Comparison of ENCODE assay signal across 24 cellular contexts in the genomic region with DNA sequence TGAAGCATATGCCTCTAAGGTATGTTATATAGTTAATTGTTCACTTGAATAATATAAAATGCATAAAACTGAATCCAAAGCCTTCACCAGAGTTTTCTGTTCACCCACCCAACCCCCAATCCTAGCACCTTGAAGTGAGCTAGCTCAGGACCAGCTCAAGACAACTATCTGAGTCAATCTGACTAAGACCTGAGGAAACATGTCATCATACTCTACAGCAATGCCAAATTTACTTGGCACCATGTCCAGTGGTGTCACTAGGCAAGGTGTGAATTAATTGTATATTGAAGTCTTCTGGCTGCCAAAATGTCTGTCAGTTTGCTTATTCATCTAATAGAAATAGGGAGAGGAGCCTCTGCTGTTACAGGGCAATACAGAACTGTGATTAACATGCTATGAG. TPM values are rescaled to one million over a fixed set of nuclear protein-coding genes. Genes with fewer than 3 reads are reported as not detected.
DNase-seq lines count a peak whose midpoint lies in the region; ATAC-seq lines count a peak whose summit lies in the region.
"Had no signal": no experiment of that assay in that cellular context is flagged by ENCODE, and none has a peak within 500 bp of the region (broad histone marks: within the 10 kb centered on the region; RNA-seq: fewer than 3 reads in every experiment).

No MANE protein-coding gene starts in this region.

- no peaks in the 10 kb centered on the region for H3K4me1 Mint-ChIP-seq in activated naive CD4-positive, alpha-beta T cell treated with anti-CD3 and anti-CD28 coated beads for 36 hours (ENCODE audit: low read depth)
- no peaks in the 10 kb centered on the region for H3K4me1 Mint-ChIP-seq in activated naive CD4-positive, alpha-beta T cell treated with anti-CD3 and anti-CD28 coated beads, Interleukin-2, amount 10 ng/mL, durations not matched to agents 7 days and 5 days
- H3K4me1 Mint-ChIP-seq: activated CD8-positive, alpha-beta memory T cell treated with anti-CD3 and anti-CD28 coated beads, Interleukin-2, amount 10 ng/mL, durations not matched to agents 7 days and 5 days; GM23338; immature natural killer cell had no signal

- no peaks in the 10 kb centered on the region for H3K27me3 ChIP-seq in effector memory CD4-positive, alpha-beta T cell (replicated peaks; ENCODE audit: control insufficient read depth, insufficient read depth, low read length, poor library complexity, severe bottlenecking)
- H3K27me3 ChIP-seq: pancreas, upper lobe of right lung had no signal

- ATAC-seq in GM21717 (IDR thresholded peaks at IDR 0.05; ENCODE audit: unreplicated experiment): no peak
- ATAC-seq: A549; activated CD8-positive, alpha-beta memory T cell treated with anti-CD3 and anti-CD28 coated beads, Interleukin-2, amount 10 ng/mL, durations not matched to agents 7 days and 5 days; effector memory CD8-positive, alpha-beta T cell; GM23338; left ventricle myocardium superior; pancreas; sciatic nerve; upper lobe of right lung had no signal

- H3K4me1 ChIP-seq in effector memory CD4-positive, alpha-beta T cell (ENCODE audit: control insufficient read depth, insufficient read depth, low read length, poor library complexity, severe bottlenecking): no peaks in the 10 kb centered on the region
- H3K4me1 ChIP-seq: Caco-2, pancreas, upper lobe of right lung had no signal

- H3K27ac Mint-ChIP-seq in activated naive CD4-positive, alpha-beta T cell treated with anti-CD3 and anti-CD28 coated beads for 36 hours: no peak overlapping the region
- no peak overlapping the region for H3K27ac Mint-ChIP-seq in activated naive CD4-positive, alpha-beta T cell treated with anti-CD3 and anti-CD28 coated beads, Interleukin-2, amount 10 ng/mL, durations not matched to agents 7 days and 5 days
- H3K27ac Mint-ChIP-seq: activated CD8-positive, alpha-beta memory T cell treated with anti-CD3 and anti-CD28 coated beads, Interleukin-2, amount 10 ng/mL, durations not matched to agents 7 days and 5 days; activated naive CD4-positive, alpha-beta T cell treated with anti-CD3 and anti-CD28 coated beads, Interleukin-2, amount 50 U/mL, for 72 hours; effector memory CD8-positive, alpha-beta T cell; GM23338; immature natural killer cell; nephron progenitor cell had no signal

- H3K27ac ChIP-seq in effector memory CD4-positive, alpha-beta T cell (ENCODE audit: insufficient read depth, low read length, poor library complexity, severe bottlenecking): no peak overlapping the region
- H3K27ac ChIP-seq: A549, pancreas, upper lobe of right lung had no signal

- no peaks in the 10 kb centered on the region for H3K9me3 Mint-ChIP-seq in activated naive CD4-positive, alpha-beta T cell treated with anti-CD3 and anti-CD28 coated beads for 36 hours
- no peaks in the 10 kb centered on the region for H3K9me3 Mint-ChIP-seq in activated naive CD4-positive, alpha-beta T cell treated with anti-CD3 and anti-CD28 coated beads, Interleukin-2, amount 10 ng/mL, durations not matched to agents 7 days and 5 days
- H3K9me3 Mint-ChIP-seq: effector memory CD8-positive, alpha-beta T cell; GM23338; immature natural killer cell; nephron progenitor cell had no signal

- H3K27me3 Mint-ChIP-seq in activated naive CD4-positive, alpha-beta T cell treated with anti-CD3 and anti-CD28 coated beads for 36 hours (ENCODE audit: low read depth): no peaks in the 10 kb centered on the region
- H3K27me3 Mint-ChIP-seq in activated naive CD4-positive, alpha-beta T cell treated with anti-CD3 and anti-CD28 coated beads, Interleukin-2, amount 10 ng/mL, durations not matched to agents 7 days and 5 days: peaks cover 3% of the 10 kb centered on the region
- H3K27me3 Mint-ChIP-seq: activated CD8-positive, alpha-beta memory T cell treated with anti-CD3 and anti-CD28 coated beads, Interleukin-2, amount 10 ng/mL, durations not matched to agents 7 days and 5 days had no signal

- H3K36me3 Mint-ChIP-seq in activated naive CD4-positive, alpha-beta T cell treated with anti-CD3 and anti-CD28 coated beads for 36 hours (ENCODE audit: low read depth): no peaks in the 10 kb centered on the region
- no peaks in the 10 kb centered on the region for H3K36me3 Mint-ChIP-seq in activated naive CD4-positive, alpha-beta T cell treated with anti-CD3 and anti-CD28 coated beads, Interleukin-2, amount 10 ng/mL, durations not matched to agents 7 days and 5 days
- H3K36me3 Mint-ChIP-seq: activated CD8-positive, alpha-beta memory T cell treated with anti-CD3 and anti-CD28 coated beads, Interleukin-2, amount 10 ng/mL, durations not matched to agents 7 days and 5 days; activated naive CD4-positive, alpha-beta T cell treated with anti-CD3 and anti-CD28 coated beads, Interleukin-2, amount 50 U/mL, for 72 hours; immature natural killer cell had no signal

- no peaks in the 10 kb centered on the region for H3K9me3 ChIP-seq in effector memory CD4-positive, alpha-beta T cell (ENCODE audit: control insufficient read depth, low read length)
- H3K9me3 ChIP-seq: A549, Caco-2, pancreas, upper lobe of right lung had no signal

- peak; percentile 8 for DNase-seq in activated naive CD4-positive, alpha-beta T cell treated with anti-CD3 and anti-CD28 coated beads for 36 hours
- no peak for DNase-seq in activated naive CD4-positive, alpha-beta T cell treated with anti-CD3 and anti-CD28 coated beads, Interleukin-2, amount 10 ng/mL, durations not matched to agents 7 days and 5 days
- DNase-seq in NCI-H69 (lab: John Stamatoyannopoulos, UW) (peak; percentile 4), cerebellum (ENCODE audit: low spot score) (peak; percentile 5), kidney tubule cell (ENCODE audit: low spot score) (peak; percentile 75), SHP77 (lab: John Stamatoyannopoulos, UW) (no peak)
- DNase-seq in effector memory CD4-positive, alpha-beta T cell: no peak
- DNase-seq: activated CD8-positive, alpha-beta memory T cell treated with anti-CD3 and anti-CD28 coated beads, Interleukin-2, amount 10 ng/mL, durations not matched to agents 7 days and 5 days; Caco-2; effector memory CD8-positive, alpha-beta T cell; immature natural killer cell; left ventricle myocardium superior; NCI-H146; NCI-H524 treated with DMSO at 0.1 percent for 48 hours; nephron progenitor cell; pancreas; Right ventricle myocardium superior; stimulated activated CD4-positive, alpha-beta T cell treated with anti-CD3 and anti-CD28 coated beads, Interleukin-15, amount 100 ng/mL, for 24 hours; upper lobe of right lung had no signal

- H3K36me3 ChIP-seq in effector memory CD4-positive, alpha-beta T cell (ENCODE audit: control insufficient read depth, insufficient read depth, low read length): no peaks in the 10 kb centered on the region
- H3K36me3 ChIP-seq: pancreas, upper lobe of right lung had no signal

- no peak overlapping the region for H3K4me3 ChIP-seq in effector memory CD4-positive, alpha-beta T cell (ENCODE audit: insufficient read depth, low read depth, low read length, poor library complexity, severe bottlenecking)
- H3K4me3 ChIP-seq: A549, GM23338, pancreas, upper lobe of right lung had no signal

- no peak overlapping the region for H3K4me3 Mint-ChIP-seq in activated naive CD4-positive, alpha-beta T cell treated with anti-CD3 and anti-CD28 coated beads for 36 hours
- H3K4me3 Mint-ChIP-seq in activated naive CD4-positive, alpha-beta T cell treated with anti-CD3 and anti-CD28 coated beads, Interleukin-2, amount 10 ng/mL, durations not matched to agents 7 days and 5 days: no peak overlapping the region
- H3K4me3 Mint-ChIP-seq: activated CD8-positive, alpha-beta memory T cell treated with anti-CD3 and anti-CD28 coated beads, Interleukin-2, amount 10 ng/mL, durations not matched to agents 7 days and 5 days; effector memory CD8-positive, alpha-beta T cell; GM23338; immature natural killer cell; nephron progenitor cell had no signal

- CTCF ChIA-PET in activated naive CD4-positive, alpha-beta T cell treated with anti-CD3 and anti-CD28 coated beads for 36 hours (lab: Charles Lee): interaction anchor here (0.5 kb wide), 1 partner anchor 116 kb away, joined by 3 read pairs; no protein-coding TSS in a partner anchor
- CTCF ChIA-PET in activated naive CD4-positive, alpha-beta T cell treated with anti-CD3 and anti-CD28 coated beads, Interleukin-2, amount 10 ng/mL, durations not matched to agents 7 days and 5 days (lab: Charles Lee): no interaction called here

- intact Hi-C loops in activated naive CD4-positive, alpha-beta T cell treated with anti-CD3 and anti-CD28 coated beads for 36 hours (cut with micrococcal nuclease): no loop called here

RNA-seq across cellular contexts. Expression of a gene that starts 3.8 kb away (rescaled TPM):
- not detected for total RNA-seq in activated naive CD4-positive, alpha-beta T cell treated with anti-CD3 and anti-CD28 coated beads for 36 hours
- total RNA-seq in cerebellum: not detected
- total RNA-seq: activated CD8-positive, alpha-beta memory T cell treated with anti-CD3 and anti-CD28 coated beads, Interleukin-2, amount 10 ng/mL, durations not matched to agents 7 days and 5 days; activated naive CD4-positive, alpha-beta T cell treated with anti-CD3 and anti-CD28 coated beads, Interleukin-2, amount 50 U/mL, for 72 hours; Caco-2; GM23338; left ventricle myocardium superior; Right ventricle myocardium superior; sciatic nerve had no signal

Comparison
In these comparisons a context has a peak if more than half of its experiments do, and no peak if none do; other contexts are left out.
1. DNase-seq: peak in activated naive CD4-positive, alpha-beta T cell treated with anti-CD3 and anti-CD28 coated beads for 36 hours (single experiment), NCI-H69 (single experiment), cerebellum (single experiment) and kidney tubule cell (single experiment); none in activated naive CD4-positive, alpha-beta T cell treated with anti-CD3 and anti-CD28 coated beads, Interleukin-2, amount 10 ng/mL, durations not matched to agents 7 days and 5 days (single experiment), effector memory CD4-positive, alpha-beta T cell (0 of 3) and SHP77 (0 of 2).